13 cellular contexts compared by ENCODE assay signal in genomic region chr22:29912605-29913398, GRCh38. TPM values are rescaled to one million over a fixed set of nuclear protein-coding genes. Genes with fewer than 3 reads are reported as not detected.
A peak's percentile ranks its signal among the peaks of the same experiment; 100 is the strongest.
DNase-seq lines count a peak whose midpoint lies in the region; ATAC-seq and TF ChIP-seq lines count a peak whose summit lies in the region.
"Had no signal": no experiment of that assay in that cellular context is flagged by ENCODE, and none has a peak within 500 bp of the region (broad histone marks: within the 10 kb centered on the region; RNA-seq: fewer than 3 reads in every experiment).

No MANE protein-coding gene starts in this region.

- no peak for ATAC-seq in T-helper 17 cell
- ATAC-seq in HG02870 (IDR thresholded peaks at IDR 0.05; ENCODE audit: unreplicated experiment): no peak

- DNase-seq in AG08395 (ENCODE audit: low spot score): peak; percentile 78
- DNase-seq in epithelial cell of esophagus (ENCODE audit: low read depth): peak; percentile 14
- no peak for DNase-seq in mesothelial cell of epicardium (ENCODE audit: low spot score in 2 of 2, unreplicated experiment in 2 of 2)
- no peak for DNase-seq in T-helper 17 cell
- no peak for DNase-seq in AML-193 (lab: John Stamatoyannopoulos, UW)
- DNase-seq in activated CD4-positive, alpha-beta T cell treated with anti-CD3 and anti-CD28 coated beads, Interleukin-2, amount 50 U/mL, for 1 hour: no peak
- DNase-seq: activated naive CD4-positive, alpha-beta T cell treated with anti-CD3 and anti-CD28 coated beads, Interleukin-2, amount 10 ng/mL, durations not matched to agents 7 days and 5 days; CD4-positive, CD25-positive, alpha-beta regulatory T cell; hippocampal formation; OCI-M1; pancreas had no signal

- peaks cover 66% of the 10 kb centered on the region for H3K4me1 ChIP-seq in HUES48 (ENCODE audit: control insufficient read depth, insufficient read depth, low read length)

- H3K27ac Mint-ChIP-seq in mesothelial cell of epicardium (peak overlapping the region; percentile 21), T-helper 17 cell (no peak overlapping the region)
- H3K27ac Mint-ChIP-seq: activated naive CD4-positive, alpha-beta T cell treated with anti-CD3 and anti-CD28 coated beads, Interleukin-2, amount 10 ng/mL, durations not matched to agents 7 days and 5 days had no signal

- no peaks in the 10 kb centered on the region for H3K9me3 ChIP-seq in HUES48 (ENCODE audit: control insufficient read depth, insufficient read depth, low read length)
- no peaks in the 10 kb centered on the region for H3K9me3 ChIP-seq in T-helper 17 cell (ENCODE audit: control insufficient read depth, low read length, poor library complexity, severe bottlenecking)
- H3K9me3 ChIP-seq: pancreas had no signal

- H3K27ac ChIP-seq in HUES48 (ENCODE audit: low read depth, low read length): peak overlapping the region; percentile 89
- H3K27ac ChIP-seq: pancreas had no signal

- H3K4me3 ChIP-seq in HUES48 (ENCODE audit: low read depth, low read length) (peak overlapping the region; percentile 19; the same call in 1 of the 2 replicates), epithelial cell of esophagus (ENCODE audit: low read length) (no peak overlapping the region)
- H3K4me3 ChIP-seq: pancreas had no signal

- H3K36me3 ChIP-seq in HUES48 (ENCODE audit: control insufficient read depth, insufficient read depth, low read length): no peaks in the 10 kb centered on the region
- H3K36me3 ChIP-seq: pancreas had no signal

- H3K9ac ChIP-seq in HUES48 (ENCODE audit: low read depth, low read length): no peak overlapping the region

- H3K4me3 Mint-ChIP-seq in mesothelial cell of epicardium (no peak overlapping the region), T-helper 17 cell (no peak overlapping the region)
- H3K4me3 Mint-ChIP-seq: activated naive CD4-positive, alpha-beta T cell treated with anti-CD3 and anti-CD28 coated beads, Interleukin-2, amount 10 ng/mL, durations not matched to agents 7 days and 5 days; CD4-positive, CD25-positive, alpha-beta regulatory T cell had no signal

- no peaks in the 10 kb centered on the region for H3K27me3 ChIP-seq in HUES48 (ENCODE audit: control insufficient read depth, insufficient read depth, low read length)
- H3K27me3 ChIP-seq: pancreas had no signal

- no peaks in the 10 kb centered on the region for H3K9me3 Mint-ChIP-seq in mesothelial cell of epicardium
- H3K9me3 Mint-ChIP-seq: activated naive CD4-positive, alpha-beta T cell treated with anti-CD3 and anti-CD28 coated beads, Interleukin-2, amount 10 ng/mL, durations not matched to agents 7 days and 5 days; CD4-positive, CD25-positive, alpha-beta regulatory T cell had no signal

- H3K36me3 Mint-ChIP-seq in mesothelial cell of epicardium (peaks cover 2% of the 10 kb centered on the region), T-helper 17 cell (ENCODE audit: low read depth) (no peaks in the 10 kb centered on the region)
- H3K36me3 Mint-ChIP-seq: activated naive CD4-positive, alpha-beta T cell treated with anti-CD3 and anti-CD28 coated beads, Interleukin-2, amount 10 ng/mL, durations not matched to agents 7 days and 5 days had no signal

- TF ChIP-seq CTCF in epithelial cell of esophagus (IDR thresholded peaks at IDR 0.05; ENCODE audit: insufficient read depth, low read depth, low read length, missing control alignments) (no peak), mesothelial cell of epicardium (IDR thresholded peaks at IDR 0.05; ENCODE audit: unreplicated experiment) (no peak)

- peaks cover 60% of the 10 kb centered on the region for H3K4me1 Mint-ChIP-seq in mesothelial cell of epicardium
- peaks cover 48% of the 10 kb centered on the region for H3K4me1 Mint-ChIP-seq in T-helper 17 cell
- H3K4me1 Mint-ChIP-seq: activated naive CD4-positive, alpha-beta T cell treated with anti-CD3 and anti-CD28 coated beads, Interleukin-2, amount 10 ng/mL, durations not matched to agents 7 days and 5 days had no signal

- H3K27me3 Mint-ChIP-seq in mesothelial cell of epicardium (ENCODE audit: low read depth) (no peaks in the 10 kb centered on the region), T-helper 17 cell (no peaks in the 10 kb centered on the region)
- H3K27me3 Mint-ChIP-seq: activated naive CD4-positive, alpha-beta T cell treated with anti-CD3 and anti-CD28 coated beads, Interleukin-2, amount 10 ng/mL, durations not matched to agents 7 days and 5 days; CD4-positive, CD25-positive, alpha-beta regulatory T cell had no signal

RNA-seq across cellular contexts. Expression of gene MTMR3, which starts 29.8 kb away (rescaled TPM):
- total RNA-seq in mesothelial cell of epicardium: 54.4 to 58.8 TPM (median 58.7 TPM) in 3 replicates
- 10 to 100 TPM; 53.9 to 55.7 TPM for total RNA-seq in T-helper 17 cell

Comparison
In these comparisons a context has a peak if more than half of its experiments do, and no peak if none do; other contexts are left out.
1. DNase-seq: peak in AG08395 (single experiment) and epithelial cell of esophagus (single experiment); none in mesothelial cell of epicardium (0 of 2), T-helper 17 cell (0 of 3), AML-193 (0 of 2) and activated CD4-positive, alpha-beta T cell treated with anti-CD3 and anti-CD28 coated beads, Interleukin-2, amount 50 U/mL, for 1 hour (single experiment).